Comparison of ENCODE assay signal across 1 cellular context in the genomic region with DNA sequence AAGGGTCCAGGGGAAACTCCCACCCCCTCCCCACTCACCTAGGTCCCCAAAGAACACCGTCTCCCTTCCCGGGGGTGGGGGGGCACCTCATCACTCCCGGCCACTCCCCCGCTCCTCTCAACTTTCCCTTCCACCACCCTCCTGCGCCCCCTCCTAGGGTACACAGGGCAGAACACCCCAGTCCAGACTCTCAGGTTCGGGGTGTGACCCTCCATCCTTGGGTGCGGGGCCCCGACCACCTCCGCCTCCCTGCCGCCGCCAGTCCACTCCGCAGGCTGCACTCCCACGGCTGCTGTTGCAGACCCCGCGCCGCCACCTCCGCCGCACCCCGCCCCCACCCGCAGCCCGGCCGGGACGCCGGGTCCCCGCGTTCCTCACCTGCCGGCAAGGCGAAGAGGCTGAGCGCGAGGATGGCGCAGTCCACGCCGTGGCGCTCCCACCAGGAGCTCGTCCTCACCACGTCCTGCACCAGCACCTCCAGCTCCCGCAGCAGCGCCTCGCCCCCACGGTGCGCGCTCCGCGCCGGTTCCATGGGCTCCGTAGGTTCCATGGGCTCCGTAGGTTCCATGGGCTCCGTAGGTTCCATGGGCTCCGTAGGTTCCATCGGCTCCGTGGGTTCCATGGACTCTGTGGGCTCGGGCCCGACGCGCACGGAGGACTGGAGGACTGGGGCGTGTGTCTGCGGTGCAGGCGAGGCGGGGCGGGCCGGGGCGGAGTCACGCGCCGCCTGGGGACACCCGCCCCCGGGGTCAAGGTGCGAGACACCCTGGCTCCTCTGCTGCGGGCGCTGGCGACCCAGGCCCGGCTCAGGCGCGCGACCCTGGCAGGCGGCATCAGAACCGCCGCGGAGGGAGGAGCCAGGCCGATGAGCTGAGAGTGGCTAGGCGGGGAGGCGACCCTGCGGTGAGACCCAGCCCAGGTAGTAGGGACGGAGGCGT.
TF ChIP-seq lines count a peak whose summit lies in the region.

A gene with protein sequence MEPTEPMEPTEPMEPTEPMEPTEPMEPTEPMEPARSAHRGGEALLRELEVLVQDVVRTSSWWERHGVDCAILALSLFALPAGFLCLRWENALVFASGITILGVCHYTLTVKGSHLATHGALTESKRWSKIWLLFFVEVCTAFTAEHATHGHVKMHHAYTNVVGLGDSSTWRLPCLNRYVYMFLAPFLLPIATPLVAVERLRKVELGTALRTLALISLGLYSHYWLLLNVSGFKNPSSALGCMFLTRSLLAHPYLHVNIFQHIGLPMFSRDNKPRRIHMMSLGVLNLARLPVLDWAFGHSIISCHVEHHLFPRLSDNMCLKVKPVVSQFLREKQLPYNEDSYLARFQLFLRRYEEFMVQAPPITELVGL (minus strand): TSS at position 660 of the 938 bp plus-strand sequence. CDS start 38 bp downstream, at position 622.

TF ChIP-seq in A549, 52 proteins besides CTCF, POLR2A, EP300 and RAD21 (continued from another document):
- TF ChIP-seq, protein P1, sequence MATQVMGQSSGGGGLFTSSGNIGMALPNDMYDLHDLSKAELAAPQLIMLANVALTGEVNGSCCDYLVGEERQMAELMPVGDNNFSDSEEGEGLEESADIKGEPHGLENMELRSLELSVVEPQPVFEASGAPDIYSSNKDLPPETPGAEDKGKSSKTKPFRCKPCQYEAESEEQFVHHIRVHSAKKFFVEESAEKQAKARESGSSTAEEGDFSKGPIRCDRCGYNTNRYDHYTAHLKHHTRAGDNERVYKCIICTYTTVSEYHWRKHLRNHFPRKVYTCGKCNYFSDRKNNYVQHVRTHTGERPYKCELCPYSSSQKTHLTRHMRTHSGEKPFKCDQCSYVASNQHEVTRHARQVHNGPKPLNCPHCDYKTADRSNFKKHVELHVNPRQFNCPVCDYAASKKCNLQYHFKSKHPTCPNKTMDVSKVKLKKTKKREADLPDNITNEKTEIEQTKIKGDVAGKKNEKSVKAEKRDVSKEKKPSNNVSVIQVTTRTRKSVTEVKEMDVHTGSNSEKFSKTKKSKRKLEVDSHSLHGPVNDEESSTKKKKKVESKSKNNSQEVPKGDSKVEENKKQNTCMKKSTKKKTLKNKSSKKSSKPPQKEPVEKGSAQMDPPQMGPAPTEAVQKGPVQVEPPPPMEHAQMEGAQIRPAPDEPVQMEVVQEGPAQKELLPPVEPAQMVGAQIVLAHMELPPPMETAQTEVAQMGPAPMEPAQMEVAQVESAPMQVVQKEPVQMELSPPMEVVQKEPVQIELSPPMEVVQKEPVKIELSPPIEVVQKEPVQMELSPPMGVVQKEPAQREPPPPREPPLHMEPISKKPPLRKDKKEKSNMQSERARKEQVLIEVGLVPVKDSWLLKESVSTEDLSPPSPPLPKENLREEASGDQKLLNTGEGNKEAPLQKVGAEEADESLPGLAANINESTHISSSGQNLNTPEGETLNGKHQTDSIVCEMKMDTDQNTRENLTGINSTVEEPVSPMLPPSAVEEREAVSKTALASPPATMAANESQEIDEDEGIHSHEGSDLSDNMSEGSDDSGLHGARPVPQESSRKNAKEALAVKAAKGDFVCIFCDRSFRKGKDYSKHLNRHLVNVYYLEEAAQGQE (IDR thresholded peaks at IDR 0.05): no peak
- no peak for TF ChIP-seq HOXB5 (CRISPR knock-in tag; IDR thresholded peaks at IDR 0.05)
- TF ChIP-seq, protein P2, sequence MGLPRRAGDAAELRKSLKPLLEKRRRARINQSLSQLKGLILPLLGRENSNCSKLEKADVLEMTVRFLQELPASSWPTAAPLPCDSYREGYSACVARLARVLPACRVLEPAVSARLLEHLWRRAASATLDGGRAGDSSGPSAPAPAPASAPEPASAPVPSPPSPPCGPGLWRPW (IDR thresholded peaks at IDR 0.05): no peak
- TF ChIP-seq NPAS2 (CRISPR knock-in tag; IDR thresholded peaks at IDR 0.05; ENCODE audit: borderline replicate concordance): no peak
- TF ChIP-seq PHF8 (IDR thresholded peaks at IDR 0.05; ENCODE audit: borderline replicate concordance, low read depth): no peak
- no peak for TF ChIP-seq HOXA7 (CRISPR knock-in tag; IDR thresholded peaks at IDR 0.05)
- TF ChIP-seq, protein P3, sequence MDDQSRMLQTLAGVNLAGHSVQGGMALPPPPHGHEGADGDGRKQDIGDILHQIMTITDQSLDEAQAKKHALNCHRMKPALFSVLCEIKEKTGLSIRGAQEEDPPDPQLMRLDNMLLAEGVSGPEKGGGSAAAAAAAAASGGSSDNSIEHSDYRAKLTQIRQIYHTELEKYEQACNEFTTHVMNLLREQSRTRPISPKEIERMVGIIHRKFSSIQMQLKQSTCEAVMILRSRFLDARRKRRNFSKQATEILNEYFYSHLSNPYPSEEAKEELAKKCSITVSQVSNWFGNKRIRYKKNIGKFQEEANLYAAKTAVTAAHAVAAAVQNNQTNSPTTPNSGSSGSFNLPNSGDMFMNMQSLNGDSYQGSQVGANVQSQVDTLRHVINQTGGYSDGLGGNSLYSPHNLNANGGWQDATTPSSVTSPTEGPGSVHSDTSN (IDR thresholded peaks at IDR 0.05): no peak
- no peak for TF ChIP-seq CBX8 (IDR thresholded peaks at IDR 0.05)
- no peak for TF ChIP-seq RARB (CRISPR knock-in tag; IDR thresholded peaks at IDR 0.05)
- no peak for TF ChIP-seq NFE2L2 (conservative IDR thresholded peaks at IDR 0.05; ENCODE audit: low read length)
- TF ChIP-seq TP53 (CRISPR knock-in tag; IDR thresholded peaks at IDR 0.05): no peak
